In the genomic region with DNA sequence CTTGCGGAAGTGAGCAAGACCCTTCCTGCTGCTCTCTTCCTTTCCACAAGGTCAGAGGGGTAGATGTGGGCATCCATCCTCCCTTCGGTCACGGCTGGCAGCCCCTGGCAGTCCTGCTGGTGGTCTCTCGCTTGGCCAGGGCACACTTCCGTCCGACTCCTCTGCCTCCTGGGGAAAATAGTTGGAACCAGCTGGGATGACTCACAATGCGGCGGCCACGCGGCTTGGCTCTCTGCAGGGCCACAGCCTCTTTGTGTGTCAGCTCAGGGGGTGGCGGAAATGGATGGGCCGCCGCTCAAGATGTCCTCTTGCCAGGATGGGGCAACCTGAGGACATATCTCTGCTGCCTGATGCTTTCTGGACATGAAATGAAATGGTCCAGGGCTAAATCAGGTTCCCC, we compare ENCODE assay signal across 27 cellular contexts.
"Had no signal": no experiment of that assay in that cellular context is flagged by ENCODE, and none has a peak within 500 bp of the region (broad histone marks: within the 10 kb centered on the region; RNA-seq: fewer than 3 reads in every experiment).

No MANE protein-coding gene starts in this region.

- H2AFZ ChIP-seq: neural progenitor cell had no signal

- H3K4me2 ChIP-seq: neural progenitor cell, smooth muscle cell had no signal

- H3K4me1 ChIP-seq: adrenal gland, gastroesophageal sphincter, neural progenitor cell, right atrium auricular region, suprapubic skin, tibial artery, upper lobe of right lung had no signal

- H3K9me3 ChIP-seq: adrenal gland, gastroesophageal sphincter, right atrium auricular region, suprapubic skin, tibial artery, upper lobe of right lung had no signal

- H3K27ac ChIP-seq: adrenal gland, brain microvascular endothelial cell, gastroesophageal sphincter, neural progenitor cell, right atrium auricular region, suprapubic skin, tibial artery, upper lobe of right lung had no signal

- H3K9ac ChIP-seq: neural progenitor cell had no signal

- H3K27me3 ChIP-seq: adrenal gland, brain microvascular endothelial cell, neural progenitor cell, right atrium auricular region, suprapubic skin, tibial artery, upper lobe of right lung had no signal

- DNase-seq: activated CD4-positive, alpha-beta T cell treated with anti-CD3 and anti-CD28 coated beads for 4 hours; activated CD4-positive, alpha-beta T cell treated with anti-CD3 and anti-CD28 coated beads, Interleukin-2, amount 50 U/mL, for 4 hours; activated CD4-positive, CD25-positive, alpha-beta regulatory T cell; activated CD8-positive, alpha-beta memory T cell treated with anti-CD3 and anti-CD28 coated beads for 24 hours; activated effector memory CD4-positive, alpha-beta T cell treated with anti-CD3 and anti-CD28 coated beads, Interleukin-2, amount 50 U/mL, for 16 hours; activated naive CD4-positive, alpha-beta T cell treated with anti-CD3 and anti-CD28 coated beads for 36 hours; activated naive CD8-positive, alpha-beta T cell treated with anti-CD3 and anti-CD28 coated beads for 36 hours; activated T-cell treated with anti-CD3 and anti-CD28 coated beads, Interleukin-2, amount 50 U/mL, for 1 hour; adrenal gland; aorta; brain microvascular endothelial cell; hippocampal formation; kidney; left colon; naive thymus-derived CD8-positive, alpha-beta T cell; stimulated activated CD4-positive, alpha-beta T cell treated with anti-CD3 and anti-CD28 coated beads, Interleukin-1b, Interleukin-23, amount 100 ng/mL, for 48 hours; stimulated activated CD4-positive, alpha-beta T cell treated with anti-CD3 and anti-CD28 coated beads, Interleukin-4, amount 100 ng/mL, for 4 hours; stimulated activated CD8-positive, alpha-beta memory T cell treated with anti-CD3 and anti-CD28 coated beads, Interleukin-4, amount 100 ng/mL, for 48 hours; T-helper 17 cell; tibial artery; upper lobe of right lung had no signal

- ATAC-seq: gastroesophageal sphincter; left colon; naive thymus-derived CD8-positive, alpha-beta T cell; stimulated activated memory B cell treated with anti-CD40 and anti-IgM and Interleukin-4, amounts not matched to agents 10 μg/mL and 1 μg/mL and 100 μg/mL, for 72 hours; T-helper 17 cell; upper lobe of right lung had no signal

- H3K4me3 ChIP-seq: adrenal gland, gastroesophageal sphincter, neural progenitor cell, right atrium auricular region, smooth muscle cell, suprapubic skin, tibial artery, upper lobe of right lung had no signal

- H3K36me3 ChIP-seq: adrenal gland, brain microvascular endothelial cell, gastroesophageal sphincter, neural progenitor cell, right atrium auricular region, suprapubic skin, tibial artery, upper lobe of right lung had no signal
